In genomic region chr6:120779441-120779840, GRCh38 we compare ENCODE assay signal across 30 cellular contexts.
"Had no signal": no experiment of that assay in that cellular context is flagged by ENCODE, and none has a peak within 500 bp of the region (broad histone marks: within the 10 kb centered on the region; RNA-seq: fewer than 3 reads in every experiment).

No MANE protein-coding gene starts in this region.

- ATAC-seq: activated CD4-positive, CD25-positive, alpha-beta regulatory T cell treated with anti-CD3 and anti-CD28 coated beads, Interleukin-2, amount 50 U/mL, for 24 hours; activated CD8-positive, alpha-beta memory T cell treated with anti-CD3 and anti-CD28 coated beads, Interleukin-2, amount 10 ng/mL, durations not matched to agents 7 days and 5 days; activated CD8-positive, alpha-beta T cell treated with anti-CD3 and anti-CD28 coated beads, Interleukin-2, amount 10 ng/mL, durations not matched to agents 7 days and 5 days; activated T-cell treated with anti-CD3 and anti-CD28 coated beads, Interleukin-2, amount 50 U/mL, for 72 hours; effector memory CD8-positive, alpha-beta T cell; T-helper 17 cell had no signal

- DNase-seq: activated B cell treated with CpG ODN at 0.5 μM for 24 hours; activated CD4-positive, alpha-beta memory T cell treated with anti-CD3 and anti-CD28 coated beads for 36 hours; activated CD4-positive, alpha-beta T cell treated with anti-CD3 and anti-CD28 coated beads for 48 hours; activated CD8-positive, alpha-beta memory T cell treated with anti-CD3 and anti-CD28 coated beads, Interleukin-2, amount 10 ng/mL, durations not matched to agents 7 days and 5 days; activated CD8-positive, alpha-beta memory T cell treated with anti-CD3 and anti-CD28 coated beads, Interleukin-2, amount 50 U/mL, for 4 hours; activated CD8-positive, alpha-beta T cell treated with anti-CD3 and anti-CD28 coated beads, Interleukin-2, amount 10 ng/mL, durations not matched to agents 7 days and 5 days; activated effector memory CD4-positive, alpha-beta T cell treated with Interleukin-2 at 50 U/mL for 16 hours; activated gamma-delta T cell treated with Interleukin-2 at 50 U/mL for 16 hours; activated naive CD4-positive, alpha-beta T cell treated with anti-CD3 and anti-CD28 coated beads, Interleukin-2, amount 50 U/mL, for 16 hours; activated naive CD4-positive, alpha-beta T cell treated with Interleukin-2 at 50 U/mL for 16 hours; activated T-cell treated with anti-CD3 and anti-CD28 coated beads, Interleukin-2, amount 50 U/mL, for 1 hour; activated T-cell treated with anti-CD3 and anti-CD28 coated beads, Interleukin-2, amount 50 U/mL, for 72 hours; amniotic stem cell; anterior cingulate cortex; brain microvascular endothelial cell; cortex of kidney; dermis blood vessel endothelial cell; effector CD4-positive, alpha-beta T cell; effector memory CD8-positive, alpha-beta T cell; foreskin fibroblast; glutamatergic neuron; T-helper 1 cell; T-helper 17 cell; T1000; WERI-Rb-1 had no signal

- H3K36me3 Mint-ChIP-seq: activated CD4-positive, alpha-beta memory T cell treated with anti-CD3 and anti-CD28 coated beads for 36 hours; activated CD8-positive, alpha-beta memory T cell treated with anti-CD3 and anti-CD28 coated beads, Interleukin-2, amount 10 ng/mL, durations not matched to agents 7 days and 5 days; activated naive CD8-positive, alpha-beta T cell had no signal

- H3K27me3 Mint-ChIP-seq: activated B cell treated with CpG ODN at 0.5 μM for 24 hours; activated CD4-positive, alpha-beta memory T cell treated with anti-CD3 and anti-CD28 coated beads for 36 hours; activated CD8-positive, alpha-beta memory T cell treated with anti-CD3 and anti-CD28 coated beads, Interleukin-2, amount 10 ng/mL, durations not matched to agents 7 days and 5 days; activated naive CD8-positive, alpha-beta T cell; central memory CD8-positive, alpha-beta T cell; effector memory CD8-positive, alpha-beta T cell; T-helper 17 cell had no signal

- H3K27ac Mint-ChIP-seq: activated B cell treated with CpG ODN at 0.5 μM for 24 hours; activated CD4-positive, alpha-beta memory T cell treated with anti-CD3 and anti-CD28 coated beads for 36 hours; activated CD8-positive, alpha-beta memory T cell treated with anti-CD3 and anti-CD28 coated beads, Interleukin-2, amount 10 ng/mL, durations not matched to agents 7 days and 5 days; activated CD8-positive, alpha-beta T cell treated with anti-CD3 and anti-CD28 coated beads, Interleukin-2, amount 10 ng/mL, durations not matched to agents 7 days and 5 days; activated naive CD8-positive, alpha-beta T cell; activated T-cell treated with anti-CD3 and anti-CD28 coated beads, Interleukin-2, amount 50 U/mL, for 72 hours; effector memory CD8-positive, alpha-beta T cell; T-helper 17 cell; T-helper 2 cell treated with Interferon-gamma antibody and Interleukin-4, amounts not matched to agents 5 μg/mL and 100 μg/mL, for 36 hours had no signal

- H3K27ac ChIP-seq: brain microvascular endothelial cell, epithelial cell of prostate, WERI-Rb-1 had no signal

- H3K4me1 Mint-ChIP-seq: activated B cell treated with CpG ODN at 0.5 μM for 24 hours; activated CD8-positive, alpha-beta memory T cell treated with anti-CD3 and anti-CD28 coated beads, Interleukin-2, amount 10 ng/mL, durations not matched to agents 7 days and 5 days; central memory CD8-positive, alpha-beta T cell; T-helper 17 cell had no signal

- H3K36me3 ChIP-seq: brain microvascular endothelial cell, WERI-Rb-1 had no signal

- H3K9me3 Mint-ChIP-seq: T-helper 2 cell treated with Interferon-gamma antibody and Interleukin-4, amounts not matched to agents 5 μg/mL and 100 μg/mL, for 36 hours had no signal

- H3K4me3 Mint-ChIP-seq: activated B cell treated with CpG ODN at 0.5 μM for 24 hours; activated CD4-positive, alpha-beta memory T cell treated with anti-CD3 and anti-CD28 coated beads for 36 hours; activated CD8-positive, alpha-beta memory T cell treated with anti-CD3 and anti-CD28 coated beads, Interleukin-2, amount 10 ng/mL, durations not matched to agents 7 days and 5 days; activated CD8-positive, alpha-beta T cell treated with anti-CD3 and anti-CD28 coated beads, Interleukin-2, amount 10 ng/mL, durations not matched to agents 7 days and 5 days; activated naive CD8-positive, alpha-beta T cell; activated T-cell treated with anti-CD3 and anti-CD28 coated beads, Interleukin-2, amount 50 U/mL, for 72 hours; central memory CD8-positive, alpha-beta T cell; effector memory CD8-positive, alpha-beta T cell; T-helper 17 cell; T-helper 2 cell treated with Interferon-gamma antibody and Interleukin-4, amounts not matched to agents 5 μg/mL and 100 μg/mL, for 36 hours had no signal

- H3K27me3 ChIP-seq: brain microvascular endothelial cell had no signal
